ENCODE assay signal across 3 cellular contexts in the genomic region with DNA sequence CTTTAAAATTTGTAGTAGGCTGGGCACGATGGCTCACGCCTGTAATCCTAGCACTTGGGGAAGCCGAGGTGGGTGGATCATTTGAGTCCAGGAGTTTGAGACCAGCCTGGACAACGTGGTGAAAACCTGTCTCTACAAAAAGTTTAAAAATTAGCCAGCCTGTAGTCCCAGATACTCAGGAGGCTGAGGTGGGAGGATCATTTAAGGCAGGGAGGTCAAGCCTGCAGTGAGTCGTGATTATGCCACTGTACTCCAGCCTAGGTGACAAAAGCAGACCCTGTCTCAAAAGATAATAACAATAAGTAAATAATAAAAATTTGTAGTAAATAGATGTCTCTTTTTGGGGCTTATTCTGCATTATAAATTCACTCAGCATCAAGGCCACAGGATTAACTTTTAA.
TF ChIP-seq lines count a peak whose summit lies in the region.

No MANE protein-coding gene starts in this region.

TF ChIP-seq in SK-N-SH, 30 proteins besides CTCF, POLR2A, EP300 and RAD21 (continued from another document):
- TF ChIP-seq, protein P1, sequence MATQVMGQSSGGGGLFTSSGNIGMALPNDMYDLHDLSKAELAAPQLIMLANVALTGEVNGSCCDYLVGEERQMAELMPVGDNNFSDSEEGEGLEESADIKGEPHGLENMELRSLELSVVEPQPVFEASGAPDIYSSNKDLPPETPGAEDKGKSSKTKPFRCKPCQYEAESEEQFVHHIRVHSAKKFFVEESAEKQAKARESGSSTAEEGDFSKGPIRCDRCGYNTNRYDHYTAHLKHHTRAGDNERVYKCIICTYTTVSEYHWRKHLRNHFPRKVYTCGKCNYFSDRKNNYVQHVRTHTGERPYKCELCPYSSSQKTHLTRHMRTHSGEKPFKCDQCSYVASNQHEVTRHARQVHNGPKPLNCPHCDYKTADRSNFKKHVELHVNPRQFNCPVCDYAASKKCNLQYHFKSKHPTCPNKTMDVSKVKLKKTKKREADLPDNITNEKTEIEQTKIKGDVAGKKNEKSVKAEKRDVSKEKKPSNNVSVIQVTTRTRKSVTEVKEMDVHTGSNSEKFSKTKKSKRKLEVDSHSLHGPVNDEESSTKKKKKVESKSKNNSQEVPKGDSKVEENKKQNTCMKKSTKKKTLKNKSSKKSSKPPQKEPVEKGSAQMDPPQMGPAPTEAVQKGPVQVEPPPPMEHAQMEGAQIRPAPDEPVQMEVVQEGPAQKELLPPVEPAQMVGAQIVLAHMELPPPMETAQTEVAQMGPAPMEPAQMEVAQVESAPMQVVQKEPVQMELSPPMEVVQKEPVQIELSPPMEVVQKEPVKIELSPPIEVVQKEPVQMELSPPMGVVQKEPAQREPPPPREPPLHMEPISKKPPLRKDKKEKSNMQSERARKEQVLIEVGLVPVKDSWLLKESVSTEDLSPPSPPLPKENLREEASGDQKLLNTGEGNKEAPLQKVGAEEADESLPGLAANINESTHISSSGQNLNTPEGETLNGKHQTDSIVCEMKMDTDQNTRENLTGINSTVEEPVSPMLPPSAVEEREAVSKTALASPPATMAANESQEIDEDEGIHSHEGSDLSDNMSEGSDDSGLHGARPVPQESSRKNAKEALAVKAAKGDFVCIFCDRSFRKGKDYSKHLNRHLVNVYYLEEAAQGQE (IDR thresholded peaks at IDR 0.05; ENCODE audit: low read depth, low read length): no peak
- TF ChIP-seq RXRA (IDR thresholded peaks at IDR 0.05; ENCODE audit: borderline replicate concordance, low read depth): no peak

TF ChIP-seq in SK-N-SH treated with all-trans-retinoic acid at 6 μM for 48 hours, 23 proteins besides CTCF, POLR2A, EP300 and RAD21 (continued from another document):
- TF ChIP-seq, protein P2, sequence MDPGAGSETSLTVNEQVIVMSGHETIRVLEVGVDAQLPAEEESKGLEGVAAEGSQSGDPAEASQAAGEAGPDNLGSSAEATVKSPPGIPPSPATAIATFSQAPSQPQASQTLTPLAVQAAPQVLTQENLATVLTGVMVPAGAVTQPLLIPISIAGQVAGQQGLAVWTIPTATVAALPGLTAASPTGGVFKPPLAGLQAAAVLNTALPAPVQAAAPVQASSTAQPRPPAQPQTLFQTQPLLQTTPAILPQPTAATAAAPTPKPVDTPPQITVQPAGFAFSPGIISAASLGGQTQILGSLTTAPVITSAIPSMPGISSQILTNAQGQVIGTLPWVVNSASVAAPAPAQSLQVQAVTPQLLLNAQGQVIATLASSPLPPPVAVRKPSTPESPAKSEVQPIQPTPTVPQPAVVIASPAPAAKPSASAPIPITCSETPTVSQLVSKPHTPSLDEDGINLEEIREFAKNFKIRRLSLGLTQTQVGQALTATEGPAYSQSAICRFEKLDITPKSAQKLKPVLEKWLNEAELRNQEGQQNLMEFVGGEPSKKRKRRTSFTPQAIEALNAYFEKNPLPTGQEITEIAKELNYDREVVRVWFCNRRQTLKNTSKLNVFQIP (CRISPR knock-in tag; IDR thresholded peaks at IDR 0.05; ENCODE audit: borderline replicate concordance, low read depth): no peak
- TF ChIP-seq TOX (CRISPR knock-in tag; IDR thresholded peaks at IDR 0.05; ENCODE audit: borderline replicate concordance) (no peak), ZNF70 (CRISPR knock-in tag; IDR thresholded peaks at IDR 0.05) (no peak), RARB (CRISPR knock-in tag; IDR thresholded peaks at IDR 0.05) (no peak), TCF4 (CRISPR knock-in tag; IDR thresholded peaks at IDR 0.05; ENCODE audit: borderline replicate concordance) (no peak), ZFP3 (CRISPR knock-in tag; IDR thresholded peaks at IDR 0.05) (no peak), ZFP30 (CRISPR knock-in tag; IDR thresholded peaks at IDR 0.05) (no peak), OSR1 (CRISPR knock-in tag; IDR thresholded peaks at IDR 0.05) (no peak), PPARA (CRISPR knock-in tag; IDR thresholded peaks at IDR 0.05; ENCODE audit: borderline replicate concordance) (no peak), ISL1 (CRISPR knock-in tag; IDR thresholded peaks at IDR 0.05) (no peak), ARNTL (CRISPR knock-in tag; IDR thresholded peaks at IDR 0.05; ENCODE audit: borderline replicate concordance, low read depth) (no peak), ZNF565 (CRISPR knock-in tag; conservative IDR thresholded peaks at IDR 0.05; ENCODE audit: low read depth) (no peak), ZNF8 (CRISPR knock-in tag; IDR thresholded peaks at IDR 0.05) (no peak)
- TF ChIP-seq, protein P3, sequence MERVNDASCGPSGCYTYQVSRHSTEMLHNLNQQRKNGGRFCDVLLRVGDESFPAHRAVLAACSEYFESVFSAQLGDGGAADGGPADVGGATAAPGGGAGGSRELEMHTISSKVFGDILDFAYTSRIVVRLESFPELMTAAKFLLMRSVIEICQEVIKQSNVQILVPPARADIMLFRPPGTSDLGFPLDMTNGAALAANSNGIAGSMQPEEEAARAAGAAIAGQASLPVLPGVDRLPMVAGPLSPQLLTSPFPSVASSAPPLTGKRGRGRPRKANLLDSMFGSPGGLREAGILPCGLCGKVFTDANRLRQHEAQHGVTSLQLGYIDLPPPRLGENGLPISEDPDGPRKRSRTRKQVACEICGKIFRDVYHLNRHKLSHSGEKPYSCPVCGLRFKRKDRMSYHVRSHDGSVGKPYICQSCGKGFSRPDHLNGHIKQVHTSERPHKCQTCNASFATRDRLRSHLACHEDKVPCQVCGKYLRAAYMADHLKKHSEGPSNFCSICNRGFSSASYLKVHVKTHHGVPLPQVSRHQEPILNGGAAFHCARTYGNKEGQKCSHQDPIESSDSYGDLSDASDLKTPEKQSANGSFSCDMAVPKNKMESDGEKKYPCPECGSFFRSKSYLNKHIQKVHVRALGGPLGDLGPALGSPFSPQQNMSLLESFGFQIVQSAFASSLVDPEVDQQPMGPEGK (CRISPR knock-in tag; IDR thresholded peaks at IDR 0.05; ENCODE audit: borderline replicate concordance): no peak
- TF ChIP-seq, protein P4, sequence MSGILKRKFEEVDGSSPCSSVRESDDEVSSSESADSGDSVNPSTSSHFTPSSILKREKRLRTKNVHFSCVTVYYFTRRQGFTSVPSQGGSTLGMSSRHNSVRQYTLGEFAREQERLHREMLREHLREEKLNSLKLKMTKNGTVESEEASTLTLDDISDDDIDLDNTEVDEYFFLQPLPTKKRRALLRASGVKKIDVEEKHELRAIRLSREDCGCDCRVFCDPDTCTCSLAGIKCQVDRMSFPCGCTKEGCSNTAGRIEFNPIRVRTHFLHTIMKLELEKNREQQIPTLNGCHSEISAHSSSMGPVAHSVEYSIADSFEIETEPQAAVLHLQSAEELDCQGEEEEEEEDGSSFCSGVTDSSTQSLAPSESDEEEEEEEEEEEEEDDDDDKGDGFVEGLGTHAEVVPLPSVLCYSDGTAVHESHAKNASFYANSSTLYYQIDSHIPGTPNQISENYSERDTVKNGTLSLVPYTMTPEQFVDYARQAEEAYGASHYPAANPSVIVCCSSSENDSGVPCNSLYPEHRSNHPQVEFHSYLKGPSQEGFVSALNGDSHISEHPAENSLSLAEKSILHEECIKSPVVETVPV (CRISPR knock-in tag; IDR thresholded peaks at IDR 0.05): no peak

TF ChIP-seq in liver, 16 proteins besides CTCF, POLR2A, EP300 and RAD21:
- TF ChIP-seq, protein P1 (IDR thresholded peaks at IDR 0.05): no peak
- TF ChIP-seq GABPA (IDR thresholded peaks at IDR 0.05 in 1 of 2, conservative IDR thresholded peaks at IDR 0.05 in 1 of 2) (no peak), EGR1 (IDR thresholded peaks at IDR 0.05; ENCODE audit: low read depth in 2 of 2) (no peak), YY1 (IDR thresholded peaks at IDR 0.05) (no peak), RXRA (IDR thresholded peaks at IDR 0.05) (no peak), TAF1 (conservative IDR thresholded peaks at IDR 0.05) (no peak), SP1 (IDR thresholded peaks at IDR 0.05) (no peak), NR2F2 (IDR thresholded peaks at IDR 0.05) (no peak)
- TF ChIP-seq, protein P5, sequence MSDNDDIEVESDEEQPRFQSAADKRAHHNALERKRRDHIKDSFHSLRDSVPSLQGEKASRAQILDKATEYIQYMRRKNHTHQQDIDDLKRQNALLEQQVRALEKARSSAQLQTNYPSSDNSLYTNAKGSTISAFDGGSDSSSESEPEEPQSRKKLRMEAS (IDR thresholded peaks at IDR 0.05): no peak
